ENCODE assay signal across 8 cellular contexts in genomic region chr4:674172-675035, GRCh38. TPM values are rescaled to one million over a fixed set of nuclear protein-coding genes. Genes with fewer than 3 reads are reported as not detected.
DNase-seq lines count a peak whose midpoint lies in the region; ATAC-seq and TF ChIP-seq lines count a peak whose summit lies in the region.

A gene with protein sequence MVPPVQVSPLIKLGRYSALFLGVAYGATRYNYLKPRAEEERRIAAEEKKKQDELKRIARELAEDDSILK (minus strand): TSS chr4:674276. CDS start chr4:674247, 29 bp downstream.
A gene with protein sequence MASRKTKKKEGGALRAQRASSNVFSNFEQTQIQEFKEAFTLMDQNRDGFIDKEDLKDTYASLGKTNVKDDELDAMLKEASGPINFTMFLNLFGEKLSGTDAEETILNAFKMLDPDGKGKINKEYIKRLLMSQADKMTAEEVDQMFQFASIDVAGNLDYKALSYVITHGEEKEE (plus strand): TSS chr4:674542. CDS start chr4:678027, 3,485 bp downstream.

- intact Hi-C loops in CD14-positive monocyte (cut with micrococcal nuclease) (loop anchor here (5.0 to 10.0 kb wide), 2 partner anchors 33 to 180 kb away; partner anchors contain the start of genes PCGF3 (in 1 of the 2), PIGG (in 1 of the 2) and ZNF721 (in 1 of the 2)), left lung (cut with DNase I) (no loop called here)

- peak within 1 kb of the TSS; percentile 77 to 86 for H3K4me3 Mint-ChIP-seq in CD14-positive monocyte

- H3K4me1 Mint-ChIP-seq in CD14-positive monocyte: peaks cover 13% of the 10 kb centered on the region

- peak; percentile 93 for TF ChIP-seq CTCF in CD14-positive monocyte (IDR thresholded peaks at IDR 0.05)
- TF ChIP-seq CTCF in left lung (IDR thresholded peaks at IDR 0.05): peak; percentile 60 to 87

- no peaks in the 10 kb centered on the region for H3K9me3 Mint-ChIP-seq in CD14-positive monocyte

- ATAC-seq in GM19351 (IDR thresholded peaks at IDR 0.05; ENCODE audit: unreplicated experiment): peak; percentile 66
- peak; percentile 74 for ATAC-seq in HG03521 (IDR thresholded peaks at IDR 0.05; ENCODE audit: unreplicated experiment)
- peak; percentile 91 for ATAC-seq in left lung

- H3K27me3 ChIP-seq in left lung: no peaks in the 10 kb centered on the region

- H3K4me1 ChIP-seq in left lung: peaks cover 5 to 30% of the 10 kb centered on the region in 2 donors

- H3K9me3 ChIP-seq in left lung: no peaks in the 10 kb centered on the region

- peak within 1 kb of the TSS; percentile 82 to 92 (median 85) for H3K27ac Mint-ChIP-seq in CD14-positive monocyte

- peak within 1 kb of the TSS; percentile 70 to 97 for H3K4me3 ChIP-seq in left lung

- H3K27me3 Mint-ChIP-seq in CD14-positive monocyte (ENCODE audit: low read depth in 3 of 3): peaks cover 2 to 6% (median 5%) of the 10 kb centered on the region in 3 donors

- DNase-seq in CD14-positive monocyte (ENCODE audit: low spot score): peak; percentile 97
- peak; percentile 92 for DNase-seq in NCI-H69 (lab: John Stamatoyannopoulos, UW)
- peak; percentile 97 for DNase-seq in activated CD4-positive, alpha-beta T cell treated with anti-CD3 and anti-CD28 coated beads, Interleukin-2, amount 50 U/mL, for 1 hour
- DNase-seq in dedifferentiated amniotic fluid mesenchymal stem cell (ENCODE audit: extremely low spot score): peak; percentile 90
- DNase-seq in left lung: peak; percentile 98 to 100
- DNase-seq in stimulated activated CD4-positive, alpha-beta T cell treated with anti-CD3 and anti-CD28 coated beads, Interleukin-2, amount 100 ng/mL, for 48 hours: peak; percentile 96 to 99

- peaks cover 22 to 29% of the 10 kb centered on the region in 2 donors for H3K36me3 Mint-ChIP-seq in CD14-positive monocyte

- H3K27ac ChIP-seq in left lung: peak within 1 kb of the TSS; percentile 83 to 86

- H3K36me3 ChIP-seq in left lung: peaks cover 0 to 24% of the 10 kb centered on the region in 2 donors

RNA-seq across cellular contexts. Expression of the first gene that starts in this region (rescaled TPM):
- polyA plus RNA-seq in CD14-positive monocyte: 100 to 1,000 TPM; 367 to 397 TPM
- total RNA-seq in left lung: 100 to 1,000 TPM; 171 to 211 TPM

RNA-seq across cellular contexts. Expression of the second gene that starts in this region (rescaled TPM):
- 1 to 10 TPM; 4.2 to 7.2 TPM for polyA plus RNA-seq in CD14-positive monocyte
- 10 to 100 TPM in 1 of 2 donors, 1 to 10 TPM in 1; 7.8 to 11.3 TPM for total RNA-seq in left lung

Comparison
In these comparisons a context has a peak if more than half of its experiments do, and no peak if none do; other contexts are left out.
1. Peak in every context shown above with its lines: DNase-seq, ATAC-seq, H3K4me3 ChIP-seq and H3K27ac ChIP-seq.
2. intact Hi-C loops: an anchor here in CD14-positive monocyte (5.0 to 10.0 kb wide); none called in left lung.